Comparison of ENCODE assay signal across 19 cellular contexts in the genomic region with DNA sequence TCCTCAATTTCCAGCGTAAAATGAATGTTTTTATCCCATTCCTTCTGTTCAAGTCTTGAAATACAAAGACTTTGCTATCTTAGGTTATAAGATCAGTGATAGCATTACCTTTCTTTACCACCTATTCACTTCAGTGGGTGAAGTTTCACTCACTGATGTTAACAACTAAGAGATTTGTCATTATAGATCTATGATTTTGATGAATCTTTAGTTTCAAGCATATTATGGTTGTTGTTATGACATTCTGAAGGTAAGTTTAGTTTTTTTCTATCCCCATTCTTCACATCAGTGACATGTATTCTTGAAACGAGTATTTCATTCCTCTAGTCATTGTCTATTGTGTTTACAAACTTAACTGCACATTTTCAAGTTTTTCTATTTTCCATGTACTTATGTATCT.
"Had no signal": no experiment of that assay in that cellular context is flagged by ENCODE, and none has a peak within 500 bp of the region (broad histone marks: within the 10 kb centered on the region; RNA-seq: fewer than 3 reads in every experiment).

No MANE protein-coding gene starts in this region.

- H3K4me3 ChIP-seq: esophagus muscularis mucosa, gastrocnemius medialis, mucosa of descending colon, tibial nerve, upper lobe of right lung had no signal

- H3K27me3 Mint-ChIP-seq: dendritic cell treated with granulocyte-macrophage colony-stimulating factor and Interleukin-4, amounts not matched to agents 40 ng/mL and 50 ng/mL, for 4 days had no signal

- H3K9me3 ChIP-seq: esophagus muscularis mucosa, gastrocnemius medialis, mucosa of descending colon, neutrophil, tibial nerve, upper lobe of right lung had no signal

- H3K4me3 Mint-ChIP-seq: dendritic cell treated with granulocyte-macrophage colony-stimulating factor and Interleukin-4, amounts not matched to agents 40 ng/mL and 50 ng/mL, for 4 days; effector memory CD8-positive, alpha-beta T cell; naive thymus-derived CD8-positive, alpha-beta T cell had no signal

- H3K9me3 Mint-ChIP-seq: dendritic cell treated with granulocyte-macrophage colony-stimulating factor and Interleukin-4, amounts not matched to agents 40 ng/mL and 50 ng/mL, for 4 days; effector memory CD8-positive, alpha-beta T cell; naive thymus-derived CD8-positive, alpha-beta T cell had no signal

- FAIRE-seq: colon had no signal

- H3K4me1 ChIP-seq: esophagus muscularis mucosa, gastrocnemius medialis, tibial nerve, upper lobe of right lung had no signal

- H3K27me3 ChIP-seq: esophagus muscularis mucosa, gastrocnemius medialis, neutrophil, tibial nerve, upper lobe of right lung had no signal

- H3K27ac ChIP-seq: epithelial cell of prostate, esophagus muscularis mucosa, gastrocnemius medialis, neutrophil, tibial nerve, upper lobe of right lung had no signal

- ATAC-seq: effector memory CD8-positive, alpha-beta T cell; gastrocnemius medialis; left lobe of liver; mucosa of descending colon; naive thymus-derived CD8-positive, alpha-beta T cell; sciatic nerve; upper lobe of right lung had no signal

- H3K36me3 Mint-ChIP-seq: naive thymus-derived CD8-positive, alpha-beta T cell had no signal

- DNase-seq: effector memory CD8-positive, alpha-beta T cell; gastrocnemius medialis; glutamatergic neuron; islet precursor cell; mucosa of descending colon; naive thymus-derived CD8-positive, alpha-beta T cell; posterior cingulate gyrus; stimulated activated CD4-positive, alpha-beta T cell treated with anti-CD3 and anti-CD28 coated beads, Interleukin-2, amount 100 ng/mL, for 24 hours; stimulated activated CD4-positive, alpha-beta T cell treated with anti-CD3 and anti-CD28 coated beads, Interleukin-4, amount 100 ng/mL, for 4 hours; stimulated activated naive CD4-positive, alpha-beta T cell treated with Interleukin-2 at 50 U/mL for 16 hours; upper lobe of right lung had no signal

- H3K4me1 Mint-ChIP-seq: naive thymus-derived CD8-positive, alpha-beta T cell had no signal

- H3K36me3 ChIP-seq: esophagus muscularis mucosa, gastrocnemius medialis, neutrophil, tibial nerve, upper lobe of right lung had no signal
